ENCODE assay signal across 20 cellular contexts in genomic region chr5:17278931-17279330, GRCh38.
DNase-seq lines count a peak whose midpoint lies in the region; ATAC-seq, FAIRE-seq and TF ChIP-seq lines count a peak whose summit lies in the region.
"Had no signal": no experiment of that assay in that cellular context is flagged by ENCODE, and none has a peak within 500 bp of the region (broad histone marks: within the 10 kb centered on the region; RNA-seq: fewer than 3 reads in every experiment).

No MANE protein-coding gene starts in this region.

- H3K4me2 ChIP-seq in A549 (no peak overlapping the region), OCI-LY1 (ENCODE audit: low read length) (peak overlapping the region; percentile 3; the same call in 1 of the 2 replicates), astrocyte (ENCODE audit: low read length) (no peak overlapping the region), neural cell (ENCODE audit: low read length) (no peak overlapping the region)
- H3K4me2 ChIP-seq: KMS-11 had no signal

- no peak overlapping the region; the same call in 1 of the 2 replicates for H3K9ac ChIP-seq in OCI-LY1 (ENCODE audit: low read length)
- H3K9ac ChIP-seq in astrocyte (ENCODE audit: low read length), result no peak overlapping the region
- no peak overlapping the region for H3K9ac ChIP-seq in neural cell (ENCODE audit: low read length)
- H3K9ac ChIP-seq: KMS-11 had no signal

- H3F3A ChIP-seq in OCI-LY1 (ENCODE audit: insufficient read depth, low read length) (peaks cover 16% of the 10 kb centered on the region), neural cell (ENCODE audit: insufficient read depth, low read length, poor library complexity, severe bottlenecking) (peaks cover 7% of the 10 kb centered on the region)

- H3K4me1 ChIP-seq in A549, result peaks cover 51% of the 10 kb centered on the region
- peaks cover 100% of the 10 kb centered on the region for H3K4me1 ChIP-seq in OCI-LY1 (ENCODE audit: insufficient read depth, low read length, severe bottlenecking)
- peaks cover 4% of the 10 kb centered on the region for H3K4me1 ChIP-seq in astrocyte (ENCODE audit: insufficient read depth, low read length)

- no peaks in the 10 kb centered on the region for H3K9me2 ChIP-seq in OCI-LY1 (ENCODE audit: low read depth, low read length)
- H3K9me2 ChIP-seq in neural cell (ENCODE audit: insufficient read depth, low read length), result no peaks in the 10 kb centered on the region

- FAIRE-seq in A549 (lab: Jason Lieb, UNC) (no peak), astrocyte (lab: Jason Lieb, UNC) (no peak)

- DNase-seq in A549 (ENCODE audit: low read depth in 1 of 2, low spot score in 1 of 2), result no peak
- no peak for DNase-seq in astrocyte (ENCODE audit: low read depth)
- no peak for DNase-seq in NOMO-1 treated with DMSO at 0.1 percent for 48 hours (lab: John Stamatoyannopoulos, UW; ENCODE audit: unreplicated experiment)
- DNase-seq in activated naive CD4-positive, alpha-beta T cell treated with anti-CD3 and anti-CD28 coated beads for 36 hours, result no peak
- DNase-seq in GM19240 (ENCODE audit: insufficient read length, low spot score), result no peak
- DNase-seq: DMS153, EL, H7, MG63, NCI-H1092 treated with DMSO at 0.1 percent for 48 hours, NCI-H187, NCI-H2171, NCI-H774, SIG-M5 had no signal

- H3K27ac ChIP-seq in A549 (peak overlapping the region in 1 of 2 experiments; percentile 53; a peak in 2 of 6 replicates), OCI-LY1 (ENCODE audit: low read depth, low read length, poor library complexity, severe bottlenecking) (peak overlapping the region; percentile 98), astrocyte (ENCODE audit: low read depth, low read length) (no peak overlapping the region), neural cell (ENCODE audit: low read length) (no peak overlapping the region)
- H3K27ac ChIP-seq: 22Rv1, C4-2B, KMS-11 had no signal

- H3K27me3 ChIP-seq in OCI-LY1 (ENCODE audit: insufficient read depth, low read length) (no peaks in the 10 kb centered on the region), astrocyte (ENCODE audit: insufficient read depth, low read length) (no peaks in the 10 kb centered on the region), neural cell (ENCODE audit: insufficient read depth, low read depth, low read length) (no peaks in the 10 kb centered on the region)
- H3K27me3 ChIP-seq: MG63 had no signal

- no peaks in the 10 kb centered on the region for H4K20me1 ChIP-seq in OCI-LY1 (ENCODE audit: insufficient read depth, low read length)
- peaks cover 39% of the 10 kb centered on the region for H4K20me1 ChIP-seq in astrocyte (ENCODE audit: insufficient read depth, low read length)
- H4K20me1 ChIP-seq in neural cell (ENCODE audit: insufficient read depth), result peaks cover 10% of the 10 kb centered on the region

- no peaks in the 10 kb centered on the region for H3K9me3 Mint-ChIP-seq in astrocyte (ENCODE audit: unreplicated experiment)
- H3K9me3 Mint-ChIP-seq in activated naive CD4-positive, alpha-beta T cell treated with anti-CD3 and anti-CD28 coated beads for 36 hours, result no peaks in the 10 kb centered on the region

- WGBS in A549 (ENCODE audit: missing lambda C conversion rate), result 91% methylated on average over 7 of the region's 7 CpGs

- no peaks in the 10 kb centered on the region for H3K27me3 Mint-ChIP-seq in astrocyte (ENCODE audit: low read depth, unreplicated experiment)
- H3K27me3 Mint-ChIP-seq in activated naive CD4-positive, alpha-beta T cell treated with anti-CD3 and anti-CD28 coated beads for 36 hours (ENCODE audit: low read depth), result no peaks in the 10 kb centered on the region

- H3K27ac Mint-ChIP-seq in astrocyte (ENCODE audit: unreplicated experiment), result no peak overlapping the region
- no peak overlapping the region for H3K27ac Mint-ChIP-seq in activated naive CD4-positive, alpha-beta T cell treated with anti-CD3 and anti-CD28 coated beads for 36 hours

- POLR2A ChIA-PET in A549 (lab: Yijun Ruan, JAX), result no interaction called here

- H3K79me2 ChIP-seq in OCI-LY1 (ENCODE audit: insufficient read depth, low read length) (peaks cover 7% of the 10 kb centered on the region; the same call in 1 of the 2 replicates), astrocyte (ENCODE audit: insufficient read depth, low read length) (peaks cover 24% of the 10 kb centered on the region), neural cell (replicated peaks; ENCODE audit: insufficient read depth, low read length) (peaks cover 66% of the 10 kb centered on the region)

- peaks cover 15% of the 10 kb centered on the region; the same call in 1 of the 2 replicates for H3K36me3 ChIP-seq in OCI-LY1 (ENCODE audit: insufficient read depth, low read length)
- H3K36me3 ChIP-seq in astrocyte (ENCODE audit: insufficient read depth, low read length), result peaks cover 25% of the 10 kb centered on the region
- H3K36me3 ChIP-seq in neural cell (ENCODE audit: insufficient read depth, low read length), result peaks cover 16% of the 10 kb centered on the region

- TF ChIP-seq EP300 in A549 (IDR thresholded peaks at IDR 0.05) (no peak), neural cell (conservative IDR thresholded peaks at IDR 0.05; ENCODE audit: poor library complexity, severe bottlenecking) (no peak)

- H3K4me3 Mint-ChIP-seq in astrocyte (ENCODE audit: unreplicated experiment), result peak overlapping the region; percentile 9
- H3K4me3 Mint-ChIP-seq in activated naive CD4-positive, alpha-beta T cell treated with anti-CD3 and anti-CD28 coated beads for 36 hours, result no peak overlapping the region

- TF ChIP-seq CTCF in A549 (IDR thresholded peaks at IDR 0.05), result no peak
- no peak for TF ChIP-seq CTCF in OCI-LY1 (IDR thresholded peaks at IDR 0.05; ENCODE audit: low read length)
- TF ChIP-seq CTCF in astrocyte (IDR thresholded peaks at IDR 0.05; ENCODE audit: insufficient read depth, low read depth, low read length), result no peak
- no peak for TF ChIP-seq CTCF in neural cell (IDR thresholded peaks at IDR 0.05; ENCODE audit: poor library complexity, severe bottlenecking)

- ATAC-seq in A549 (peak in 1 of 2 experiments; percentile 31; a peak in 3 of 6 replicates), GM21723 (IDR thresholded peaks at IDR 0.05; ENCODE audit: unreplicated experiment) (no peak)

- intact Hi-C loops in activated naive CD4-positive, alpha-beta T cell treated with anti-CD3 and anti-CD28 coated beads for 36 hours (cut with micrococcal nuclease), result no loop called here

- TF ChIP-seq POLR2A in A549 (IDR thresholded peaks at IDR 0.05; ENCODE audit: low read length), result no peak

- H2AFZ ChIP-seq in OCI-LY1 (ENCODE audit: low read length) (no peak overlapping the region), astrocyte (ENCODE audit: low read depth, low read length) (no peak overlapping the region), neural cell (ENCODE audit: low read depth, low read length) (no peak overlapping the region)

- H3K9me3 ChIP-seq in A549, result no peaks in the 10 kb centered on the region
- no peaks in the 10 kb centered on the region for H3K9me3 ChIP-seq in OCI-LY1 (ENCODE audit: low read length)
- H3K9me3 ChIP-seq in astrocyte (ENCODE audit: insufficient read depth, low read depth, low read length), result no peaks in the 10 kb centered on the region
- H3K9me3 ChIP-seq in neural cell (ENCODE audit: low read length), result no peaks in the 10 kb centered on the region
- H3K9me3 ChIP-seq: MG63 had no signal

- CTCF ChIA-PET in A549 (lab: Yijun Ruan, JAX), result interaction anchor here (1.0 to 1.5 kb wide), 3 partner anchors 9 to 63 kb away, joined by 3 to 9 read pairs (median 5); no protein-coding TSS in a partner anchor
- CTCF ChIA-PET in activated naive CD4-positive, alpha-beta T cell treated with anti-CD3 and anti-CD28 coated beads for 36 hours (lab: Charles Lee), result no interaction called here

- TF ChIP-seq RAD21 in A549 (conservative IDR thresholded peaks at IDR 0.05 in 1 of 2, IDR thresholded peaks at IDR 0.05 in 1 of 2) (no peak), neural cell (conservative IDR thresholded peaks at IDR 0.05) (no peak)

- peaks cover 20% of the 10 kb centered on the region for H3K36me3 Mint-ChIP-seq in astrocyte (ENCODE audit: low read depth, unreplicated experiment)
- H3K36me3 Mint-ChIP-seq in activated naive CD4-positive, alpha-beta T cell treated with anti-CD3 and anti-CD28 coated beads for 36 hours (ENCODE audit: low read depth), result no peaks in the 10 kb centered on the region

- H3K4me1 Mint-ChIP-seq in astrocyte (ENCODE audit: low read depth, unreplicated experiment), result peaks cover 22% of the 10 kb centered on the region
- peaks cover 6% of the 10 kb centered on the region for H3K4me1 Mint-ChIP-seq in activated naive CD4-positive, alpha-beta T cell treated with anti-CD3 and anti-CD28 coated beads for 36 hours (ENCODE audit: low read depth)

- H3K4me3 ChIP-seq in A549, result no peak overlapping the region
- no peak overlapping the region for H3K4me3 ChIP-seq in OCI-LY1 (ENCODE audit: low read depth, low read length, poor library complexity, severe bottlenecking)
- H3K4me3 ChIP-seq in astrocyte (ENCODE audit: insufficient read depth, low read depth, low read length), result no peak overlapping the region
- no peak overlapping the region for H3K4me3 ChIP-seq in neural cell (ENCODE audit: low read length)
- H3K4me3 ChIP-seq: MG63 had no signal

TF ChIP-seq in A549, 52 proteins besides CTCF, POLR2A, EP300 and RAD21:
- TF ChIP-seq POLR2AphosphoS2 (conservative IDR thresholded peaks at IDR 0.05; ENCODE audit: low read length) (peak; percentile 88; the same call in 1 of the 2 replicates), CHD2 (IDR thresholded peaks at IDR 0.05; ENCODE audit: low read length, partially characterized antibody) (no peak), JUN (IDR thresholded peaks at IDR 0.05) (no peak)
TF ChIP-seq in A549: peak in this region for 1.

TF ChIP-seq in neural cell, 6 proteins besides CTCF, POLR2A, EP300 and RAD21:
- no peak for TF ChIP-seq TAF1 (IDR thresholded peaks at IDR 0.05; ENCODE audit: low read depth)
- peak; percentile 56 for TF ChIP-seq POLR2AphosphoS5 (IDR thresholded peaks at IDR 0.05)
TF ChIP-seq in neural cell: peak in this region for 1.
